In genomic region chr10:88835095-88835909, GRCh38 we compare ENCODE assay signal across 8 cellular contexts. TPM values are rescaled to one million over a fixed set of nuclear protein-coding genes. Genes with fewer than 3 reads are reported as not detected.
DNase-seq lines count a peak whose midpoint lies in the region; ATAC-seq and TF ChIP-seq lines count a peak whose summit lies in the region.

No MANE protein-coding gene starts in this region.

- WGBS in heart left ventricle, 4 donors: 19 to 20% (median 19%) methylated on average over 10 of the region's 10 CpGs

- H3K9me3 Mint-ChIP-seq in activated naive CD8-positive, alpha-beta T cell treated with anti-CD3 and anti-CD28 coated beads, Interleukin-2, amount 50 U/mL, for 24 hours: no peaks in the 10 kb centered on the region

- no peak for TF ChIP-seq POLR2A in heart left ventricle (IDR thresholded peaks at IDR 0.05)

- DNase-seq in NCI-H1417 (lab: John Stamatoyannopoulos, UW) (peak; percentile 54 to 88 (median 58)), SW480 (ENCODE audit: low spot score) (peak; percentile 84), heart left ventricle (peak; percentile 81 to 91 (median 84)), putamen (ENCODE audit: low spot score) (peak; percentile 76)
- peak; percentile 87 for DNase-seq in activated naive CD8-positive, alpha-beta T cell treated with anti-CD3 and anti-CD28 coated beads, Interleukin-2, amount 50 U/mL, for 24 hours

- peak; percentile 82 for ATAC-seq in HG02678 (IDR thresholded peaks at IDR 0.05; ENCODE audit: unreplicated experiment)
- ATAC-seq in activated naive CD8-positive, alpha-beta T cell treated with anti-CD3 and anti-CD28 coated beads, Interleukin-2, amount 50 U/mL, for 24 hours: peak; percentile 87
- peak; percentile 81 to 97 (median 95) for ATAC-seq in heart left ventricle
- ATAC-seq in GM18873 (IDR thresholded peaks at IDR 0.05; ENCODE audit: low FRiP score, unreplicated experiment): no peak

- H3K27me3 Mint-ChIP-seq in activated naive CD8-positive, alpha-beta T cell treated with anti-CD3 and anti-CD28 coated beads, Interleukin-2, amount 50 U/mL, for 24 hours: no peaks in the 10 kb centered on the region

- peak; percentile 78 for TF ChIP-seq CTCF in GM12874 (IDR thresholded peaks at IDR 0.05; ENCODE audit: insufficient read depth, low read depth, low read length)
- TF ChIP-seq CTCF in heart left ventricle (IDR thresholded peaks at IDR 0.05): peak; percentile 79 to 95 (median 86)

- peaks cover 26% of the 10 kb centered on the region for H3K4me1 Mint-ChIP-seq in activated naive CD8-positive, alpha-beta T cell treated with anti-CD3 and anti-CD28 coated beads, Interleukin-2, amount 50 U/mL, for 24 hours

- H3K4me3 ChIP-seq in heart left ventricle: no peak overlapping the region

- H3K4me3 Mint-ChIP-seq in activated naive CD8-positive, alpha-beta T cell treated with anti-CD3 and anti-CD28 coated beads, Interleukin-2, amount 50 U/mL, for 24 hours: no peak overlapping the region

- no peaks in the 10 kb centered on the region for H3K9me3 ChIP-seq in heart left ventricle

- no peak overlapping the region for H3K27ac Mint-ChIP-seq in activated naive CD8-positive, alpha-beta T cell treated with anti-CD3 and anti-CD28 coated beads, Interleukin-2, amount 50 U/mL, for 24 hours

- no peaks in the 10 kb centered on the region for H3K36me3 Mint-ChIP-seq in activated naive CD8-positive, alpha-beta T cell treated with anti-CD3 and anti-CD28 coated beads, Interleukin-2, amount 50 U/mL, for 24 hours (ENCODE audit: low read depth)

- H3K4me1 ChIP-seq in heart left ventricle: peaks cover 0 to 31% (median 0%) of the 10 kb centered on the region in 12 donors

- intact Hi-C loops in heart left ventricle (cut with DNase I): loop anchor here in 9 of 10 donors (1.0 to 5.0 kb wide), 12 partner anchors 42 to 387 kb away; partner anchors contain the start of gene STAMBPL1 (in 3 of the 9)

- peak overlapping the region in 1 of 12 donors; percentile 2 for H3K27ac ChIP-seq in heart left ventricle

- H3K36me3 ChIP-seq in heart left ventricle: no peaks in the 10 kb centered on the region

- H3K27me3 ChIP-seq in heart left ventricle: no peaks in the 10 kb centered on the region

RNA-seq across cellular contexts. Expression of gene ANKRD22, which starts 16.3 kb away (rescaled TPM):
- total RNA-seq in heart left ventricle: 1 to 10 TPM in 1 of 9 donors, under 1 TPM in 1, not detected in 7; 0.52 to 5.9 TPM
- under 1 TPM in 1 of 2 donors, not detected in 1; 0.12 TPM for polyA plus RNA-seq in heart left ventricle

RNA-seq across cellular contexts. Expression of gene LIPM, which starts 32.8 kb away (rescaled TPM):
- not detected for total RNA-seq in heart left ventricle
- polyA plus RNA-seq in heart left ventricle: not detected

RNA-seq across cellular contexts. Expression of gene STAMBPL1, which starts 44.7 kb away (rescaled TPM):
- total RNA-seq in heart left ventricle: 1 to 10 TPM; 1.2 to 6.3 (median 3.9) TPM
- polyA plus RNA-seq in heart left ventricle: 1 to 10 TPM; 1.0 to 1.2 TPM
